In genomic region chrX:106959897-106960296, GRCh38 we compare ENCODE assay signal across 1 cellular context.
TF ChIP-seq lines count a peak whose summit lies in the region.

No MANE protein-coding gene starts in this region.

TF ChIP-seq in WTC11, 78 proteins besides CTCF, POLR2A, EP300 and RAD21 (continued from another document):
- TF ChIP-seq STAT6 (CRISPR knock-in tag; conservative IDR thresholded peaks at IDR 0.05; ENCODE audit: low read depth) (no peak), RELA (CRISPR knock-in tag; IDR thresholded peaks at IDR 0.05; ENCODE audit: borderline replicate concordance) (no peak), IRF2 (CRISPR knock-in tag; IDR thresholded peaks at IDR 0.05; ENCODE audit: borderline replicate concordance, low read depth) (no peak), HMGA2 (CRISPR knock-in tag; IDR thresholded peaks at IDR 0.05) (no peak), EMX1 (CRISPR knock-in tag; IDR thresholded peaks at IDR 0.05) (no peak), CREM (CRISPR knock-in tag; IDR thresholded peaks at IDR 0.05) (no peak), FOXK1 (CRISPR knock-in tag; IDR thresholded peaks at IDR 0.05) (no peak), CDX4 (CRISPR knock-in tag; IDR thresholded peaks at IDR 0.05; ENCODE audit: borderline replicate concordance) (no peak), AFF4 (CRISPR knock-in tag; IDR thresholded peaks at IDR 0.05; ENCODE audit: borderline replicate concordance) (no peak), NFATC4 (CRISPR knock-in tag; IDR thresholded peaks at IDR 0.05) (no peak), ZNF532 (CRISPR knock-in tag; IDR thresholded peaks at IDR 0.05; ENCODE audit: borderline replicate concordance) (no peak), ZBTB21 (CRISPR knock-in tag; IDR thresholded peaks at IDR 0.05; ENCODE audit: borderline replicate concordance) (no peak), SMAD4 (CRISPR knock-in tag; IDR thresholded peaks at IDR 0.05) (no peak), E2F4 (CRISPR knock-in tag; IDR thresholded peaks at IDR 0.05; ENCODE audit: borderline replicate concordance, low read depth) (no peak), ZBTB43 (CRISPR knock-in tag; IDR thresholded peaks at IDR 0.05) (no peak), IRF1 (CRISPR knock-in tag; IDR thresholded peaks at IDR 0.05) (no peak)
